In the genomic region with DNA sequence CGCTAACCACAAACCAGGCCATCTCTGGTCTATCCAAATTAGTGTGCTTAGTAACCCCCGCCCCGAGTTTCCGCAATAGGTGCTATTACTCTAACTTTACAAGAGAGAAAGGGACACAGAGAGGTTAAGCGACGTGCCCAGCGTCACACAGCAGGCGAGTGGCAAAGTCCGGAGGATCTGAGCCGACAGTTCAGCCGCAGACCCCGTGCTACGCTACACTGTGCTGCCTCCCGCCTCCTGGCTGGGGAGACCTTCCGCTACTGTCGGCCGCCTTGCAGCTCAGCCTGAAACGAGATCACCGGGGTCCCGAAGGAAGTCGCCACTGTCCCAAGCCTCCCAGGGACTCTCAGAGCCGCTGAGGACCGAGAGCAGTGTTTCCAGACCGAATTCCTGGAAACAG, we compare ENCODE assay signal across 9 cellular contexts. TPM values are rescaled to one million over a fixed set of nuclear protein-coding genes. Genes with fewer than 3 reads are reported as not detected.
DNase-seq lines count a peak whose midpoint lies in the region; ATAC-seq and TF ChIP-seq lines count a peak whose summit lies in the region.
"Had no signal": no experiment of that assay in that cellular context is flagged by ENCODE, and none has a peak within 500 bp of the region (broad histone marks: within the 10 kb centered on the region; RNA-seq: fewer than 3 reads in every experiment).

No MANE protein-coding gene starts in this region.

- no peaks in the 10 kb centered on the region for H3K9me3 Mint-ChIP-seq in dendritic cell treated with granulocyte-macrophage colony-stimulating factor and Interleukin-4, amounts not matched to agents 40 ng/mL and 50 ng/mL, for 4 days
- peaks cover 0 to 2% (median 0%) of the 10 kb centered on the region in 11 donors for H3K9me3 Mint-ChIP-seq in naive thymus-derived CD4-positive, alpha-beta T cell

- H3K27ac Mint-ChIP-seq in dendritic cell treated with granulocyte-macrophage colony-stimulating factor and Interleukin-4, amounts not matched to agents 40 ng/mL and 50 ng/mL, for 4 days, result peak overlapping the region; percentile 78
- peak overlapping the region in 8 of 9 donors; percentile 59 to 83 (median 69) for H3K27ac Mint-ChIP-seq in naive thymus-derived CD4-positive, alpha-beta T cell

- H3K9me2 ChIP-seq in Karpas-422 (replicated peaks; ENCODE audit: insufficient read depth, low read length), result no peaks in the 10 kb centered on the region

- H3K27ac ChIP-seq in Karpas-422 (ENCODE audit: low read length), result no peak overlapping the region
- peak overlapping the region; percentile 77 for H3K27ac ChIP-seq in naive thymus-derived CD4-positive, alpha-beta T cell (ENCODE audit: low read depth, low read length)

- H3K4me1 ChIP-seq in Karpas-422 (ENCODE audit: low read length), result peaks cover 41% of the 10 kb centered on the region
- H3K4me1 ChIP-seq in naive thymus-derived CD4-positive, alpha-beta T cell (ENCODE audit: control insufficient read depth in 2 of 2, insufficient read depth in 2 of 2, low read length in 2 of 2), result peaks cover 18 to 35% of the 10 kb centered on the region in 2 donors

- DNase-seq in AG09309 (ENCODE audit: low read depth), result no peak
- DNase-seq in Karpas-422, result no peak
- DNase-seq in naive thymus-derived CD4-positive, alpha-beta T cell, result no peak
- DNase-seq in hepatic stellate cell (ENCODE audit: low spot score), result no peak
- no peak for DNase-seq in NCI-H187 treated with DMSO at 0.1 percent for 48 hours (lab: John Stamatoyannopoulos, UW)
- no peak for DNase-seq in HPDE6-E6E7 (ENCODE audit: extremely low spot score)
- DNase-seq in COR-L47 (lab: John Stamatoyannopoulos, UW), result no peak

- peak overlapping the region; percentile 97 for H3K4me2 ChIP-seq in Karpas-422 (ENCODE audit: low read depth, low read length, poor library complexity, severe bottlenecking)

- H3K27me3 ChIP-seq in Karpas-422 (ENCODE audit: low read length), result no peaks in the 10 kb centered on the region
- no peaks in the 10 kb centered on the region for H3K27me3 ChIP-seq in naive thymus-derived CD4-positive, alpha-beta T cell (ENCODE audit: control insufficient read depth in 2 of 2, insufficient read depth in 2 of 2, low read length in 2 of 2)

- no peaks in the 10 kb centered on the region for H3K36me3 ChIP-seq in Karpas-422 (ENCODE audit: insufficient read depth, low read length)
- peaks cover 0 to 41% (median 0%) of the 10 kb centered on the region in 3 experiments for H3K36me3 ChIP-seq in naive thymus-derived CD4-positive, alpha-beta T cell (ENCODE audit: control insufficient read depth in 2 of 3, insufficient read depth in 3 of 3, low read length in 3 of 3)

- intact Hi-C loops in dendritic cell treated with granulocyte-macrophage colony-stimulating factor and Interleukin-4, amounts not matched to agents 40 ng/mL and 50 ng/mL, for 4 days (cut with micrococcal nuclease), result no loop called here
- intact Hi-C loops in naive thymus-derived CD4-positive, alpha-beta T cell (cut with micrococcal nuclease), result no loop called here

- CTCF ChIA-PET in naive thymus-derived CD4-positive, alpha-beta T cell (lab: Charles Lee), result no interaction called here

- no peak for TF ChIP-seq CTCF in AG09309 (IDR thresholded peaks at IDR 0.05; ENCODE audit: control insufficient read depth, insufficient read depth, low read depth, low read length, missing control alignments)

- peak overlapping the region; percentile 97 for H3K4me3 ChIP-seq in AG09309 (ENCODE audit: control insufficient read depth, low read depth, low read length)
- H3K4me3 ChIP-seq in Karpas-422 (ENCODE audit: low read length), result peak overlapping the region; percentile 98
- peak overlapping the region; percentile 77 for H3K4me3 ChIP-seq in naive thymus-derived CD4-positive, alpha-beta T cell (ENCODE audit: low read length)

- no peak overlapping the region for H2AFZ ChIP-seq in Karpas-422 (ENCODE audit: low read length)

- H3K4me3 Mint-ChIP-seq in dendritic cell treated with granulocyte-macrophage colony-stimulating factor and Interleukin-4, amounts not matched to agents 40 ng/mL and 50 ng/mL, for 4 days, result peak overlapping the region; percentile 91
- peak overlapping the region; percentile 63 to 94 (median 86) for H3K4me3 Mint-ChIP-seq in naive thymus-derived CD4-positive, alpha-beta T cell

- no peaks in the 10 kb centered on the region for H3K9me3 ChIP-seq in Karpas-422 (ENCODE audit: low read length)
- H3K9me3 ChIP-seq in naive thymus-derived CD4-positive, alpha-beta T cell (ENCODE audit: control insufficient read depth in 2 of 3, low read length in 3 of 3), result no peaks in the 10 kb centered on the region

- H3K9ac ChIP-seq in Karpas-422 (ENCODE audit: low read length), result peak overlapping the region; percentile 94

- ATAC-seq in naive thymus-derived CD4-positive, alpha-beta T cell, result no peak

- H4K20me1 ChIP-seq in Karpas-422 (ENCODE audit: insufficient read depth, low read depth, low read length), result peaks cover 19% of the 10 kb centered on the region

- peaks cover 29% of the 10 kb centered on the region for H3K79me2 ChIP-seq in Karpas-422 (ENCODE audit: low read length)

- peaks cover 54% of the 10 kb centered on the region for H3K36me3 Mint-ChIP-seq in dendritic cell treated with granulocyte-macrophage colony-stimulating factor and Interleukin-4, amounts not matched to agents 40 ng/mL and 50 ng/mL, for 4 days (ENCODE audit: low read depth)
- peaks cover 0 to 13% (median 5%) of the 10 kb centered on the region in 5 donors for H3K36me3 Mint-ChIP-seq in naive thymus-derived CD4-positive, alpha-beta T cell

- H3K27me3 Mint-ChIP-seq in dendritic cell treated with granulocyte-macrophage colony-stimulating factor and Interleukin-4, amounts not matched to agents 40 ng/mL and 50 ng/mL, for 4 days, result no peaks in the 10 kb centered on the region
- peaks cover 0 to 4% (median 0%) of the 10 kb centered on the region in 5 donors for H3K27me3 Mint-ChIP-seq in naive thymus-derived CD4-positive, alpha-beta T cell

- POLR2A ChIA-PET in naive thymus-derived CD4-positive, alpha-beta T cell (lab: Charles Lee), result interaction anchor here (0.6 to 1.6 kb wide), 3 partner anchors 9 to 686 kb away, joined by 3 to 4 read pairs (median 3); no protein-coding TSS in a partner anchor

- H3K4me1 Mint-ChIP-seq in dendritic cell treated with granulocyte-macrophage colony-stimulating factor and Interleukin-4, amounts not matched to agents 40 ng/mL and 50 ng/mL, for 4 days (ENCODE audit: low read depth), result peaks cover 49% of the 10 kb centered on the region
- peaks cover 35 to 55% (median 38%) of the 10 kb centered on the region in 7 donors for H3K4me1 Mint-ChIP-seq in naive thymus-derived CD4-positive, alpha-beta T cell

RNA-seq across cellular contexts. Expression of a gene that starts 0.8 kb away (rescaled TPM):
- total RNA-seq in Karpas-422 (2014; rRNA removed; shearing (Covaris generic); ENCODE audit: low replicate concordance), result 25.7 and 42.1 TPM in 2 replicates
- 100 to 1,000 TPM in 4 of 5 experiments, 10 to 100 TPM in 1; 82.0 to 157 (median 111) TPM for total RNA-seq in naive thymus-derived CD4-positive, alpha-beta T cell
- 10 to 100 TPM; 15.1 to 41.6 TPM for polyA plus RNA-seq in naive thymus-derived CD4-positive, alpha-beta T cell

RNA-seq across cellular contexts. Expression of a gene that starts 27.1 kb away (rescaled TPM):
- 10.3 and 13.8 TPM in 2 replicates for total RNA-seq in Karpas-422 (2014; rRNA removed; shearing (Covaris generic); ENCODE audit: low replicate concordance)
- total RNA-seq in naive thymus-derived CD4-positive, alpha-beta T cell, result 10 to 100 TPM; 28.5 to 90.1 (median 54.2) TPM
- under 1 TPM; 0.38 to 0.46 TPM for polyA plus RNA-seq in naive thymus-derived CD4-positive, alpha-beta T cell

RNA-seq across cellular contexts. Expression of a gene that starts 44.1 kb away (rescaled TPM):
- total RNA-seq in Karpas-422 (2014; rRNA removed; shearing (Covaris generic); ENCODE audit: low replicate concordance), result not detected in 2 replicates
- 1 to 10 TPM in 4 of 5 experiments, under 1 TPM in 1; 0.89 to 5.0 (median 3.3) TPM for total RNA-seq in naive thymus-derived CD4-positive, alpha-beta T cell
- polyA plus RNA-seq in naive thymus-derived CD4-positive, alpha-beta T cell, result under 1 TPM; 0.37 to 0.55 TPM

RNA-seq across cellular contexts. Expression of a gene that starts 52.6 kb away (rescaled TPM):
- total RNA-seq in Karpas-422 (2014; rRNA removed; shearing (Covaris generic); ENCODE audit: low replicate concordance), result not detected in 2 replicates
- total RNA-seq in naive thymus-derived CD4-positive, alpha-beta T cell, result under 1 TPM in 1 of 5 experiments, not detected in 4; 0.05 TPM
- under 1 TPM in 1 of 2 donors, not detected in 1; 0.06 TPM for polyA plus RNA-seq in naive thymus-derived CD4-positive, alpha-beta T cell
- total RNA-seq: RPMI7951 had no signal
